Comparison of ENCODE assay signal across 19 cellular contexts in the genomic region with DNA sequence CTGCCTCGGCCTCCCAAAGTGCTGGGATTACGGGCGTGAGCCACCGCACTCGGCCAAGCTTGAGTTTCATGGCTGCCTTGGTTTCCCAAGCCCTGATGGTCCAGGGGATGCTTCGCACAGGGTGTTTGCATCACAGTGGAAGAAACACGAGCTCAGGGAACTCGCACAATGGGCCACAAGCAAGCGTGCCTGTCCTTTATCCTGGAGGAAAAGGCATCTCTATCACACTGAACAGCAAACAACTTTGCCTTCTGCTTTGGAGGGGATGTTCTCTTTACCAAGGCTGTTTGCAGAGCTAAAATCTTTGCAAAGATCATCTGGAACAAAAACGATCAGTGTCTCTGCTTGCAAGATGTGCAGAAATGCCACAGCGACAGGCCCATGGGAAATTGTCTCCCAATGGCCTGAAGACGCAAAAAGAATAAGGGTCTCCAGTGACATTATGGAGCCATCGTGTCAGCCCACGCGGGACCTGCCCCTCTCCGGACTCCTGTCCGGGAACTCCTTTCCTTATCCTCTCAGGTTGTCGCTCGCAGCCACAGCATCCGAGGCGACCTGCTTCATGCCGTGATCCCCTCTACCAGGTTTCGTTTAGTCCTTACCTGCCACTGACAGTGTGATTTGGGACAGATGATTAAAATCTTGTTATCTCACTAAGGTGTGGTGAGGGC. TPM values are rescaled to one million over a fixed set of nuclear protein-coding genes. Genes with fewer than 3 reads are reported as not detected.
"Had no signal": no experiment of that assay in that cellular context is flagged by ENCODE, and none has a peak within 500 bp of the region (broad histone marks: within the 10 kb centered on the region; RNA-seq: fewer than 3 reads in every experiment).

No MANE protein-coding gene starts in this region.

- H3K27me3 Mint-ChIP-seq: activated CD4-positive, alpha-beta T cell treated with anti-CD3 and anti-CD28 coated beads, Interleukin-2, amount 10 ng/mL, durations not matched to agents 24 days and 14 days had no signal

- ATAC-seq: left lobe of liver; naive thymus-derived CD8-positive, alpha-beta T cell; psoas muscle; sciatic nerve; SK-N-SH treated with all-trans-retinoic acid at 6 μM for 48 hours had no signal

- H3K36me3 ChIP-seq: ovary, thoracic aorta, upper lobe of left lung had no signal

- H3K36me3 Mint-ChIP-seq: mesothelial cell of epicardium had no signal

- H3K27me3 ChIP-seq: ovary, upper lobe of left lung had no signal

- H3K4me3 Mint-ChIP-seq: activated CD4-positive, alpha-beta T cell treated with anti-CD3 and anti-CD28 coated beads, Interleukin-2, amount 10 ng/mL, durations not matched to agents 24 days and 14 days; activated naive CD8-positive, alpha-beta T cell treated with anti-CD3 and anti-CD28 coated beads, Interleukin-2, amount 10 ng/mL, durations not matched to agents 7 days and 5 days; mesothelial cell of epicardium; naive thymus-derived CD8-positive, alpha-beta T cell had no signal

- H3K27ac ChIP-seq: ovary, psoas muscle, thoracic aorta, upper lobe of left lung had no signal

- FAIRE-seq: keratinocyte had no signal

- H3K4me3 ChIP-seq: ovary, psoas muscle, thoracic aorta, upper lobe of left lung had no signal

- H3K4me1 ChIP-seq: psoas muscle, upper lobe of left lung had no signal

- H3K27ac Mint-ChIP-seq: activated CD4-positive, alpha-beta T cell treated with anti-CD3 and anti-CD28 coated beads, Interleukin-2, amount 10 ng/mL, durations not matched to agents 24 days and 14 days; activated naive CD8-positive, alpha-beta T cell treated with anti-CD3 and anti-CD28 coated beads, Interleukin-2, amount 10 ng/mL, durations not matched to agents 7 days and 5 days; mesothelial cell of epicardium; naive thymus-derived CD8-positive, alpha-beta T cell had no signal

- DNase-seq: activated CD8-positive, alpha-beta memory T cell treated with anti-CD3 and anti-CD28 coated beads for 24 hours; activated naive CD8-positive, alpha-beta T cell treated with anti-CD3 and anti-CD28 coated beads, Interleukin-2, amount 10 ng/mL, durations not matched to agents 7 days and 5 days; amniotic stem cell; foreskin fibroblast; mammary epithelial cell; ovary; stimulated activated CD4-positive, alpha-beta T cell treated with anti-CD3 and anti-CD28 coated beads, Interleukin-4, amount 100 ng/mL, for 1 hour; stimulated activated naive CD4-positive, alpha-beta T cell treated with Interleukin-2 at 50 U/mL for 16 hours; upper lobe of left lung had no signal

- H3K4me1 Mint-ChIP-seq: mesothelial cell of epicardium had no signal

RNA-seq across cellular contexts. Expression of a gene that starts 44.1 kb away (rescaled TPM):
- total RNA-seq: activated CD4-positive, alpha-beta T cell treated with anti-CD3 and anti-CD28 coated beads, Interleukin-2, amount 10 ng/mL, durations not matched to agents 24 days and 14 days; chondrocyte had no signal
